Comparison of ENCODE assay signal across 21 cellular contexts in the genomic region with DNA sequence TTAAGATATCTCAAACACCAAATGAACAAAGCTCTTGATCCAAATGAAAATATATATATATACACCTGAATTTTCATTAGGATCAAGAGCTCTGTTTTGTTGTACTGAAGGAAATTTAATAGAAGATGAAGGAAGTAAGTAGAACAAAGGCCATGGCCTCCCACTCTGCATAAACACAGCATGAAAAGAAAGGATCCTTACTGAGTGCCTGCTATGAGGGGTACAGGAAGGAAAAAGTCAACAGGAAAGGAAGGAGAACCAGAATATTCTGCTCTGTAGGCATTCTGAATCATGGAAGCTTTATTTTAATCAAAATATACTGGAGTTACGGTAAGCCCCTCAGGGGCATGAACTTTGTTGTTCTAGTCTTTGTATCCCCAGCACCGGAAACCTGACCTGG. TPM values are rescaled to one million over a fixed set of nuclear protein-coding genes. Genes with fewer than 3 reads are reported as not detected.
DNase-seq lines count a peak whose midpoint lies in the region; ATAC-seq, FAIRE-seq and TF ChIP-seq lines count a peak whose summit lies in the region.
"Had no signal": no experiment of that assay in that cellular context is flagged by ENCODE, and none has a peak within 500 bp of the region (broad histone marks: within the 10 kb centered on the region; RNA-seq: fewer than 3 reads in every experiment).

No MANE protein-coding gene starts in this region.

- H3K27ac Mint-ChIP-seq in WTC11: no peak overlapping the region
- H3K27ac Mint-ChIP-seq: HFFc6 had no signal

- H3K9ac ChIP-seq in endothelial cell of umbilical vein (replicated peaks; ENCODE audit: extremely low read depth, insufficient read depth, low read length): no peak overlapping the region
- H3K9ac ChIP-seq in colonic mucosa (ENCODE audit: low read depth in 2 of 2, low read length in 2 of 2): no peak overlapping the region

- H3K4me2 ChIP-seq in endothelial cell of umbilical vein (ENCODE audit: insufficient read depth, low read length): peak overlapping the region; percentile 64

- H3K27ac ChIP-seq in endothelial cell of umbilical vein (ENCODE audit: insufficient read depth, low read depth, low read length) (no peak overlapping the region), temporal lobe (ENCODE audit: low read depth, low read length) (peak overlapping the region; percentile 21), colonic mucosa (no peak overlapping the region)

- no peak overlapping the region for H2AFZ ChIP-seq in endothelial cell of umbilical vein (ENCODE audit: low read depth, low read length)

- H3K4me3 Mint-ChIP-seq in WTC11: no peak overlapping the region
- H3K4me3 Mint-ChIP-seq: CD4-positive, CD25-positive, alpha-beta regulatory T cell; HFFc6 had no signal

- H3K36me3 ChIP-seq in endothelial cell of umbilical vein (ENCODE audit: control insufficient read depth in 2 of 2, extremely low read depth in 1 of 2, insufficient read depth in 2 of 2, low read length in 2 of 2): peaks cover 4 to 5% of the 10 kb centered on the region in 2 experiments
- no peaks in the 10 kb centered on the region for H3K36me3 ChIP-seq in colonic mucosa

- H3K4me1 Mint-ChIP-seq in WTC11: peaks cover 16% of the 10 kb centered on the region

- POLR2A ChIA-PET in WTC11 (lab: Charles Lee) (no interaction called here), endothelial cell of umbilical vein (lab: Charles Lee) (no interaction called here)

- H3K9me3 Mint-ChIP-seq in WTC11: no peaks in the 10 kb centered on the region
- H3K9me3 Mint-ChIP-seq: CD4-positive, CD25-positive, alpha-beta regulatory T cell; HFFc6 had no signal

- H3K4me3 ChIP-seq in endothelial cell of umbilical vein (replicated peaks in 1 of 3; ENCODE audit: insufficient read depth in 1 of 3, low read depth in 1 of 3, low read length in 3 of 3) (no peak overlapping the region), colonic mucosa (no peak overlapping the region)

- H3K4me1 ChIP-seq in endothelial cell of umbilical vein (ENCODE audit: control insufficient read depth, extremely low read depth, insufficient read depth, low read length) (peaks cover 13% of the 10 kb centered on the region), colonic mucosa (no peaks in the 10 kb centered on the region)
- H3K4me1 ChIP-seq: BE2C, Caco-2 had no signal

- H3K27me3 ChIP-seq in endothelial cell of umbilical vein (ENCODE audit: control insufficient read depth in 2 of 2, insufficient read depth in 2 of 2, low read length in 2 of 2) (no peaks in the 10 kb centered on the region), colonic mucosa (no peaks in the 10 kb centered on the region)
- H3K27me3 ChIP-seq: BE2C had no signal

- H3K9me1 ChIP-seq in endothelial cell of umbilical vein (replicated peaks; ENCODE audit: control insufficient read depth, extremely low read depth, insufficient read depth, low read length): no peaks in the 10 kb centered on the region

- ATAC-seq in WTC11 (peak; percentile 36; the same call in 1 of the 2 replicates), GM18511 (IDR thresholded peaks at IDR 0.05; ENCODE audit: unreplicated experiment) (no peak)
- ATAC-seq: HCT116 had no signal

- H3K36me3 Mint-ChIP-seq in WTC11: peaks cover 34% of the 10 kb centered on the region

- intact Hi-C loops in endothelial cell of umbilical vein (cut with micrococcal nuclease) (no loop called here), colonic mucosa (cut with DNase I) (no loop called here)

- TF ChIP-seq POLR2A in endothelial cell of umbilical vein (IDR thresholded peaks at IDR 0.05; ENCODE audit: low read depth, low read length): no peak

- no TSS peak for BruUV-seq in endothelial cell of umbilical vein (replicated peaks; lab: Mats Ljungman, UMichigan)

- CTCF ChIA-PET in WTC11 (lab: Charles Lee): interaction anchor here (0.9 kb wide), 1 partner anchor 8 kb away, joined by 3 read pairs; no protein-coding TSS in a partner anchor
- CTCF ChIA-PET in endothelial cell of umbilical vein (lab: Charles Lee): interaction anchor here (1.2 to 1.7 kb wide), 2 partner anchors 22 to 80 kb away, joined by 5 to 6 read pairs; partner anchors contain the start of gene TMTC4

- dilution Hi-C loops in endothelial cell of umbilical vein (cut with MboI; ENCODE audit: extremely low pct_ligation_motif_present, low sequenced_read_pairs): no loop called here

- H4K20me1 ChIP-seq in endothelial cell of umbilical vein (replicated peaks; ENCODE audit: control insufficient read depth, extremely low read depth, insufficient read depth, low read length): no peaks in the 10 kb centered on the region

- peak; percentile 70 for FAIRE-seq in endothelial cell of umbilical vein (lab: Jason Lieb, UNC)
- FAIRE-seq: A204.1, D721Med, G401.6, GM12891, HTR-8/SVneo had no signal

- no peaks in the 10 kb centered on the region for H3K27me3 Mint-ChIP-seq in WTC11 (ENCODE audit: low read depth)
- H3K27me3 Mint-ChIP-seq: CD4-positive, CD25-positive, alpha-beta regulatory T cell had no signal

- H3K79me2 ChIP-seq in endothelial cell of umbilical vein (ENCODE audit: control insufficient read depth, insufficient read depth, low read length): no peaks in the 10 kb centered on the region

- DNase-seq in WTC11 (ENCODE audit: low spot score): no peak
- peak; percentile 50 for DNase-seq in dermis blood vessel endothelial cell
- peak; percentile 56 for DNase-seq in endothelial cell of umbilical vein (ENCODE audit: low read depth, low spot score)
- no peak for DNase-seq in central memory CD4-positive, alpha-beta T cell
- no peak for DNase-seq in colonic mucosa
- DNase-seq: ACHN; BE2C; C1 segment of cervical spinal cord; Caco-2; CD4-positive, CD25-positive, alpha-beta regulatory T cell; GOT3; H7; HFFc6 had no signal

- H3K9me3 ChIP-seq in endothelial cell of umbilical vein (replicated peaks; ENCODE audit: control insufficient read depth, insufficient read depth, low read length) (no peaks in the 10 kb centered on the region), colonic mucosa (no peaks in the 10 kb centered on the region)
- H3K9me3 ChIP-seq: BE2C, Caco-2 had no signal

- no peak for TF ChIP-seq CTCF in WTC11 (IDR thresholded peaks at IDR 0.05)
- no peak for TF ChIP-seq CTCF in endothelial cell of umbilical vein (IDR thresholded peaks at IDR 0.05; ENCODE audit: extremely low read depth in 1 of 2, insufficient read depth in 1 of 2, low read depth in 1 of 2, low read length in 2 of 2)
- TF ChIP-seq CTCF in colonic mucosa (IDR thresholded peaks at IDR 0.05): no peak

TF ChIP-seq in WTC11, 78 proteins besides CTCF, POLR2A, EP300 and RAD21 (continues in another document):
- no peak for TF ChIP-seq TP53 (CRISPR knock-in tag; IDR thresholded peaks at IDR 0.05)
- no peak for TF ChIP-seq ZNF396 (CRISPR knock-in tag; IDR thresholded peaks at IDR 0.05; ENCODE audit: borderline replicate concordance)
- no peak for TF ChIP-seq MXD4 (CRISPR knock-in tag; IDR thresholded peaks at IDR 0.05; ENCODE audit: borderline replicate concordance)
- no peak for TF ChIP-seq GRHL2 (CRISPR knock-in tag; IDR thresholded peaks at IDR 0.05; ENCODE audit: insufficient replicate concordance, severe bottlenecking)
- TF ChIP-seq MYBL2 (CRISPR knock-in tag; IDR thresholded peaks at IDR 0.05): no peak
- TF ChIP-seq RELA (CRISPR knock-in tag; IDR thresholded peaks at IDR 0.05; ENCODE audit: borderline replicate concordance): no peak
- TF ChIP-seq OVOL2 (CRISPR knock-in tag; IDR thresholded peaks at IDR 0.05; ENCODE audit: borderline replicate concordance): no peak
- TF ChIP-seq NR3C1 (CRISPR knock-in tag; conservative IDR thresholded peaks at IDR 0.05; ENCODE audit: low read depth): no peak

TF ChIP-seq in endothelial cell of umbilical vein, 7 proteins besides CTCF, POLR2A, EP300 and RAD21:
- TF ChIP-seq FOS (IDR thresholded peaks at IDR 0.05; ENCODE audit: borderline replicate concordance, insufficient read depth, low read length): peak; percentile 18
- no peak for TF ChIP-seq GATA2 (IDR thresholded peaks at IDR 0.05; ENCODE audit: insufficient read depth, insufficient read length, low read depth, low read length)
- no peak for TF ChIP-seq JUN (IDR thresholded peaks at IDR 0.05; ENCODE audit: borderline replicate concordance, insufficient read depth, insufficient read length, low read depth)
- TF ChIP-seq EZH2 (IDR thresholded peaks at IDR 0.05; ENCODE audit: borderline replicate concordance, low read depth, low read length, severe bottlenecking): no peak
- peak; percentile 27 for TF ChIP-seq POLR2AphosphoS5 (IDR thresholded peaks at IDR 0.05; ENCODE audit: insufficient read depth, low read depth, low read length)
- no peak for TF ChIP-seq MYC (IDR thresholded peaks at IDR 0.05; ENCODE audit: low read depth, low read length)
- TF ChIP-seq MAX (IDR thresholded peaks at IDR 0.05; ENCODE audit: insufficient read depth, insufficient read length): no peak

RNA-seq across cellular contexts. Expression of gene TMTC4, which starts 22.1 kb away (rescaled TPM):
- 45.5 to 49.6 TPM (median 47.8 TPM) in 3 replicates for total RNA-seq in WTC11 (2021)
- total RNA-seq in dermis blood vessel endothelial cell: 20.1 and 44.8 TPM in 2 replicates
- total RNA-seq in endothelial cell of umbilical vein: 28.4 and 31.9 TPM in 2 replicates
- 19.2 and 24.6 TPM in 2 replicates for polyA plus RNA-seq in endothelial cell of umbilical vein
- 20.0 and 21.1 TPM in 2 replicates for polyA plus RNA-seq in endothelial cell of umbilical vein (2011; cell fraction: cytosol; rRNA removed)
- 64.5 and 69.0 TPM in 2 replicates for polyA plus RNA-seq in endothelial cell of umbilical vein (2011; cell fraction: nucleus; rRNA removed)
- 22.4 and 24.0 TPM in 2 replicates for polyA plus RNA-seq in endothelial cell of umbilical vein (2012)
- polyA minus RNA-seq in endothelial cell of umbilical vein: 52.1 and 58.5 TPM in 2 replicates
- polyA minus RNA-seq in endothelial cell of umbilical vein (2011; cell fraction: cytosol; rRNA and poly(A)+ RNA removed): 3.2 TPM
- 51.2 and 64.9 TPM in 2 replicates for polyA minus RNA-seq in endothelial cell of umbilical vein (2011; cell fraction: nucleus; rRNA and poly(A)+ RNA removed)
- total RNA-seq in temporal lobe: 52.1 TPM
- 10 to 100 TPM; 18.2 to 21.4 TPM for total RNA-seq in colonic mucosa

Comparison
In these comparisons a context has a peak if more than half of its experiments do, and no peak if none do; other contexts are left out.
1. DNase-seq: peak in dermis blood vessel endothelial cell (single experiment) and endothelial cell of umbilical vein (single experiment); none in WTC11 (single experiment), central memory CD4-positive, alpha-beta T cell (single experiment) and colonic mucosa (single experiment).